1 cellular context compared by ENCODE assay signal in genomic region chr2:109577630-109578029, GRCh38. TPM values are rescaled to one million over a fixed set of nuclear protein-coding genes. Genes with fewer than 3 reads are reported as not detected.
"Had no signal": no experiment of that assay in that cellular context is flagged by ENCODE, and none has a peak within 500 bp of the region (broad histone marks: within the 10 kb centered on the region; RNA-seq: fewer than 3 reads in every experiment).

No MANE protein-coding gene starts in this region.

RNA-seq across cellular contexts. Expression of gene SEPTIN10, which starts 36.1 kb away (rescaled TPM):
- total RNA-seq: OCI-LY7 had no signal

RNA-seq across cellular contexts. Expression of gene SOWAHC, which starts 36.5 kb away (rescaled TPM):
- total RNA-seq: OCI-LY7 had no signal
